In the genomic region with DNA sequence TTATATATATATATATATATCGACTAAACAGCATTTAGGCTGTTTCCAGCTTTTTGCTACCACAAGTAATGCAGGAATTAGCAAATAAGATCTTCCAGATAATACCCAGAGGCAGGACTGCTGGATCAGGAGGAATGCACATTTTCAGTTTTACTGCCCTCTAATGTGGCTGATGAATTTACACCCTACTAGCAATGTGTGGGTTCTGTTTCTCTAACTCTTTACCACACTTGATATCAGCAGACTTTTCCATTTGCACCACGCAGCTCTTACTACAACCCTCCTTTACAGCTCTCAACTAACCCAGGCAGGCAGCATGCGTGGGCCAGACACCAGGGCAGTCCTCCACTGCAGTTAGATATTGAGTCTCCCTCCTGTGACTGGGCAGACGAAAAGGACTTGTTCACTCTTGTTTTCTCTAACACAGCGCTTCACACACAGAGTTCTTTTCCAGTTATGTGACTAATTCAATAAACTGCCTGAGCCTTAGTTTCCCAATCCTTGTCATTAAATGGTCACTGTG, we compare ENCODE assay signal across 10 cellular contexts.
DNase-seq lines count a peak whose midpoint lies in the region; ATAC-seq, FAIRE-seq and TF ChIP-seq lines count a peak whose summit lies in the region.
"Had no signal": no experiment of that assay in that cellular context is flagged by ENCODE, and none has a peak within 500 bp of the region (broad histone marks: within the 10 kb centered on the region; RNA-seq: fewer than 3 reads in every experiment).

No MANE protein-coding gene starts in this region.

- no peak for TF ChIP-seq EP300 in K562 (IDR thresholded peaks at IDR 0.05; ENCODE audit: low read length)

- H3K36me3 Mint-ChIP-seq in neural progenitor cell = no peaks in the 10 kb centered on the region

- H2AFZ ChIP-seq in K562 (ENCODE audit: low read depth, low read length) (no peak overlapping the region), neural progenitor cell (replicated peaks) (no peak overlapping the region)

- TF ChIP-seq RAD21 in K562 (CRISPR knock-in tag; conservative IDR thresholded peaks at IDR 0.05 in 1 of 2, IDR thresholded peaks at IDR 0.05 in 1 of 2) = no peak

- H3K36me3 ChIP-seq in K562 (ENCODE audit: control insufficient read depth, insufficient read depth, low read length) (no peaks in the 10 kb centered on the region), neural progenitor cell (no peaks in the 10 kb centered on the region)

- H3K9me3 ChIP-seq in K562 (replicated peaks; ENCODE audit: control insufficient read depth, insufficient read depth, low read depth, low read length) = no peaks in the 10 kb centered on the region
- H3K9me3 ChIP-seq in neural progenitor cell (ENCODE audit: low read depth) = no peaks in the 10 kb centered on the region
- H3K9me3 ChIP-seq: SK-N-SH had no signal

- no peak for TF ChIP-seq POLR2A in K562 (conservative IDR thresholded peaks at IDR 0.05)

- H3K27ac ChIP-seq in K562 (ENCODE audit: extremely low read depth, low read depth, low read length) (no peak overlapping the region), neural progenitor cell (no peak overlapping the region)

- peaks cover 20% of the 10 kb centered on the region for H3K27me3 Mint-ChIP-seq in neural progenitor cell (ENCODE audit: insufficient read depth, low read depth)

- WGBS in K562 (ENCODE audit: insufficient coverage, low coverage, missing lambda C conversion rate) = 5% methylated on average over 5 of the region's 5 CpGs

- H3K4me1 ChIP-seq in K562 (replicated peaks in 1 of 2; ENCODE audit: control insufficient read depth in 2 of 2, insufficient read depth in 2 of 2, low read length in 2 of 2) = no peaks in the 10 kb centered on the region
- peaks cover 12% of the 10 kb centered on the region for H3K4me1 ChIP-seq in neural progenitor cell

- TF ChIP-seq CTCF in GM12875 (IDR thresholded peaks at IDR 0.05; ENCODE audit: borderline replicate concordance, insufficient read depth, low read depth, low read length) (0 out of 2 replicates have a peak, but pooled peaks have one; percentile 0), K562 (IDR thresholded peaks at IDR 0.05 in 2 of 3, conservative IDR thresholded peaks at IDR 0.05 in 1 of 3; ENCODE audit: insufficient read depth in 2 of 3, low read depth in 1 of 3, low read length in 3 of 3) (no peak), neural progenitor cell (IDR thresholded peaks at IDR 0.05) (no peak)

- H3K27ac Mint-ChIP-seq in neural progenitor cell = peak overlapping the region; percentile 21

- H3K9ac ChIP-seq in K562 (ENCODE audit: insufficient read depth in 1 of 2, low read depth in 2 of 2, low read length in 2 of 2) (no peak overlapping the region), neural progenitor cell (no peak overlapping the region)
- H3K9ac ChIP-seq: SK-N-SH had no signal

- H3K4me3 ChIP-seq in GM12875 (ENCODE audit: low read depth, low read length) (no peak overlapping the region), K562 (no peak overlapping the region), neural progenitor cell (no peak overlapping the region)

- H3K9me1 ChIP-seq in K562 (ENCODE audit: control insufficient read depth, insufficient read depth, low read length) = no peaks in the 10 kb centered on the region

- H3K27me3 ChIP-seq in K562 (ENCODE audit: control insufficient read depth in 2 of 2, insufficient read depth in 2 of 2, low read length in 2 of 2) (peaks cover 6 to 21% of the 10 kb centered on the region in 2 experiments; a peak in 3 of 5 replicates), neural progenitor cell (peaks cover 80% of the 10 kb centered on the region)

- no TSS peak for BruUV-seq in K562 (replicated peaks; lab: Mats Ljungman, UMichigan)

- H3K4me1 Mint-ChIP-seq in neural progenitor cell = peaks cover 29% of the 10 kb centered on the region

- DNase-seq in NAMALWA (ENCODE audit: low spot score) (peak; percentile 57), K562 (ENCODE audit: extremely low read depth in 1 of 4, low spot score in 3 of 4) (peak in 3 of 4 experiments; percentile 59 to 82 (median 81)), neural progenitor cell (ENCODE audit: low spot score) (no peak), GF-D8 (lab: John Stamatoyannopoulos, UW) (no peak), D341Med (ENCODE audit: low spot score) (no peak)
- DNase-seq in activated effector memory CD4-positive, alpha-beta T cell treated with anti-CD3 and anti-CD28 coated beads, Interleukin-2, amount 50 U/mL, for 16 hours = no peak

- intact Hi-C loops in K562 (cut with micrococcal nuclease) = loop anchor here (5.0 kb wide), 3 partner anchors 233 to 753 kb away; no protein-coding TSS in a partner anchor

- FAIRE-seq in K562 (lab: Jason Lieb, UNC) = no peak
- FAIRE-seq: G401.6 had no signal

- ATAC-seq in K562 (no peak), HG03045 (IDR thresholded peaks at IDR 0.05; ENCODE audit: unreplicated experiment) (no peak)

- POLR2A ChIA-PET in K562 (lab: Yijun Ruan, JAX) = interaction anchor here (0.6 to 2.8 kb wide), 17 partner anchors 10 to 202 kb away, joined by 3 to 17 read pairs (median 4); no protein-coding TSS in a partner anchor

- peaks cover 6% of the 10 kb centered on the region for H3K9me3 Mint-ChIP-seq in neural progenitor cell

- H3K79me2 ChIP-seq in K562 (ENCODE audit: control insufficient read depth, insufficient read depth, low read length) = no peaks in the 10 kb centered on the region
- no peaks in the 10 kb centered on the region for H3K79me2 ChIP-seq in neural progenitor cell (ENCODE audit: low read depth)

- H3K4me2 ChIP-seq in K562 (ENCODE audit: insufficient read depth, low read length) (no peak overlapping the region), neural progenitor cell (no peak overlapping the region)
- H3K4me2 ChIP-seq: SK-N-SH had no signal

- H4K20me1 ChIP-seq in K562 (replicated peaks; ENCODE audit: control insufficient read depth, insufficient read depth, low read length) (peaks cover 44% of the 10 kb centered on the region), neural progenitor cell (ENCODE audit: low read depth) (no peaks in the 10 kb centered on the region)

- in situ Hi-C loops in K562 (cut with MboI) = loop anchor here (25.0 kb wide), 2 partner anchors 432 to 632 kb away; a partner anchor contains a TSS

- CTCF ChIA-PET in K562 (lab: Yijun Ruan, JAX; ENCODE audit: low intra/inter-chr PET ratio) = interaction anchor here (0.6 to 11.0 kb wide), 34 partner anchors 13 to 523 kb away, joined by 3 to 549 read pairs (median 7); no protein-coding TSS in a partner anchor

- no peak overlapping the region for H3K4me3 Mint-ChIP-seq in neural progenitor cell

- H3F3A ChIP-seq in neural progenitor cell (ENCODE audit: low read depth) = peaks cover 21% of the 10 kb centered on the region

TF ChIP-seq in K562, 482 proteins besides CTCF, POLR2A, EP300 and RAD21:
- 0 out of 2 replicates have a peak, but pooled peaks have one; percentile 32 for TF ChIP-seq RBM34 (IDR thresholded peaks at IDR 0.05; ENCODE audit: borderline replicate concordance, insufficient read depth, low read length)
- TF ChIP-seq, protein P1, sequence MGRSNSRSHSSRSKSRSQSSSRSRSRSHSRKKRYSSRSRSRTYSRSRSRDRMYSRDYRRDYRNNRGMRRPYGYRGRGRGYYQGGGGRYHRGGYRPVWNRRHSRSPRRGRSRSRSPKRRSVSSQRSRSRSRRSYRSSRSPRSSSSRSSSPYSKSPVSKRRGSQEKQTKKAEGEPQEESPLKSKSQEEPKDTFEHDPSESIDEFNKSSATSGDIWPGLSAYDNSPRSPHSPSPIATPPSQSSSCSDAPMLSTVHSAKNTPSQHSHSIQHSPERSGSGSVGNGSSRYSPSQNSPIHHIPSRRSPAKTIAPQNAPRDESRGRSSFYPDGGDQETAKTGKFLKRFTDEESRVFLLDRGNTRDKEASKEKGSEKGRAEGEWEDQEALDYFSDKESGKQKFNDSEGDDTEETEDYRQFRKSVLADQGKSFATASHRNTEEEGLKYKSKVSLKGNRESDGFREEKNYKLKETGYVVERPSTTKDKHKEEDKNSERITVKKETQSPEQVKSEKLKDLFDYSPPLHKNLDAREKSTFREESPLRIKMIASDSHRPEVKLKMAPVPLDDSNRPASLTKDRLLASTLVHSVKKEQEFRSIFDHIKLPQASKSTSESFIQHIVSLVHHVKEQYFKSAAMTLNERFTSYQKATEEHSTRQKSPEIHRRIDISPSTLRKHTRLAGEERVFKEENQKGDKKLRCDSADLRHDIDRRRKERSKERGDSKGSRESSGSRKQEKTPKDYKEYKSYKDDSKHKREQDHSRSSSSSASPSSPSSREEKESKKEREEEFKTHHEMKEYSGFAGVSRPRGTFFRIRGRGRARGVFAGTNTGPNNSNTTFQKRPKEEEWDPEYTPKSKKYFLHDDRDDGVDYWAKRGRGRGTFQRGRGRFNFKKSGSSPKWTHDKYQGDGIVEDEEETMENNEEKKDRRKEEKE (IDR thresholded peaks at IDR 0.05; ENCODE audit: borderline replicate concordance in 1 of 2, control insufficient read depth in 1 of 2, low read depth in 2 of 2, low read length in 1 of 2) = no peak

Comparison
In these comparisons a context has a peak if more than half of its experiments do, and no peak if none do; other contexts are left out.
1. DNase-seq: peak in NAMALWA (single experiment) and K562 (3 of 4); none in neural progenitor cell (single experiment), activated effector memory CD4-positive, alpha-beta T cell treated with anti-CD3 and anti-CD28 coated beads, Interleukin-2, amount 50 U/mL, for 16 hours (single experiment), GF-D8 (single experiment) and D341Med (single experiment).